ENCODE assay signal across 18 cellular contexts in the genomic region with DNA sequence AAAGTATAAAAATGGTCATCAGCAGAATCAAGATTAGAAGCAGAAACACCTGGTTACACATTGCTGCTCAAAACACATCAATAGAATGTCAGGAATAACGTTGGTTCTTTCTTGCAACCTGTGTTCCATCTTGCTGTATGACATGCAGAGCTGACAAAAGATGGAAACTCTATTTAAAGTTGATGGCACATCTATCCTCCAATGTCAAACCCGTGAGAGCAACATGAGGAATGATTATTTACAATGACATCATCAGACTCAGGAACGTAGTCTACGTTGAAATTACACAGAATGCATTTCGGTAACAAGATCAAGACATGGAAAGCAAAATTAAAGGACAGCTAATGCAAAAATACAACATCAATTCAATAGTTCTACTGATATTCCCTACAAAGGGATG. TPM values are rescaled to one million over a fixed set of nuclear protein-coding genes. Genes with fewer than 3 reads are reported as not detected.
DNase-seq lines count a peak whose midpoint lies in the region; ATAC-seq, FAIRE-seq and TF ChIP-seq lines count a peak whose summit lies in the region.
"Had no signal": no experiment of that assay in that cellular context is flagged by ENCODE, and none has a peak within 500 bp of the region (broad histone marks: within the 10 kb centered on the region; RNA-seq: fewer than 3 reads in every experiment).

No MANE protein-coding gene starts in this region.

- DNase-seq in D721Med (ENCODE audit: insufficient read length, low spot score) (no peak), gastrocnemius medialis (no peak), NCI-H1105 treated with DMSO at 0.1 percent for 48 hours (lab: John Stamatoyannopoulos, UW) (no peak), left ventricle myocardium inferior (no peak)
- DNase-seq: CD4-positive, CD25-positive, alpha-beta regulatory T cell; CD8-positive, alpha-beta memory T cell; DMS53; DMS79 treated with DMSO at 0.1 percent for 48 hours; GF-D8 had no signal

- no peaks in the 10 kb centered on the region for H3F3A ChIP-seq in neural cell (ENCODE audit: insufficient read depth, low read length, poor library complexity, severe bottlenecking)

- intact Hi-C loops in gastrocnemius medialis (cut with DNase I; ENCODE audit: low total_unique reads), result no loop called here
- intact Hi-C loops in left ventricle myocardium inferior (cut with micrococcal nuclease), result no loop called here

- no peaks in the 10 kb centered on the region for H4K20me1 ChIP-seq in neural cell (ENCODE audit: insufficient read depth)

- TF ChIP-seq RAD21 in neural cell (conservative IDR thresholded peaks at IDR 0.05), result no peak

- H3K4me2 ChIP-seq in neural cell (ENCODE audit: low read length), result no peak overlapping the region
- H3K4me2 ChIP-seq: GM23338 had no signal

- peak; percentile 35 for FAIRE-seq in D721Med (lab: Jason Lieb, UNC)
- FAIRE-seq: GM12892, H54 had no signal

- no peaks in the 10 kb centered on the region for H3K9me2 ChIP-seq in neural cell (ENCODE audit: insufficient read depth, low read length)

- H3K36me3 ChIP-seq in HEK293 (ENCODE audit: control insufficient read depth in 2 of 2, insufficient read depth in 1 of 2, low read length in 2 of 2) (no peaks in the 10 kb centered on the region), neural cell (ENCODE audit: insufficient read depth, low read length) (no peaks in the 10 kb centered on the region), gastrocnemius medialis (no peaks in the 10 kb centered on the region), left ventricle myocardium inferior (peaks cover 5% of the 10 kb centered on the region)
- H3K36me3 ChIP-seq: HAP-1 had no signal

- POLR2A ChIA-PET in HEK293 (lab: Yijun Ruan, JAX), result no interaction called here

- no peak overlapping the region for H2AFZ ChIP-seq in neural cell (ENCODE audit: low read depth, low read length)
- H2AFZ ChIP-seq: GM23338 had no signal

- no peaks in the 10 kb centered on the region for H3K79me2 ChIP-seq in neural cell (replicated peaks; ENCODE audit: insufficient read depth, low read length)

- CTCF ChIA-PET in HEK293 (lab: Yijun Ruan, JAX), result interaction anchor here (1.4 kb wide), 1 partner anchor 72 kb away, joined by 7 read pairs; no protein-coding TSS in a partner anchor

- no peak overlapping the region for H3K9ac ChIP-seq in neural cell (ENCODE audit: low read length)

- in situ Hi-C loops in gastrocnemius medialis (cut with MboI; ENCODE audit: low sequenced_read_pairs in 4 of 4), result no loop called here

- no peak for TF ChIP-seq POLR2A in gastrocnemius medialis (IDR thresholded peaks at IDR 0.05)

- TF ChIP-seq CTCF in D721Med (IDR thresholded peaks at IDR 0.05; ENCODE audit: insufficient read depth, missing control alignments) (no peak), HEK293 (tag by site-specific recombination; IDR thresholded peaks at IDR 0.05) (no peak), neural cell (IDR thresholded peaks at IDR 0.05; ENCODE audit: poor library complexity, severe bottlenecking) (no peak), gastrocnemius medialis (IDR thresholded peaks at IDR 0.05 in 4 of 5, conservative IDR thresholded peaks at IDR 0.05 in 1 of 5) (no peak), left ventricle myocardium inferior (IDR thresholded peaks at IDR 0.05; ENCODE audit: borderline replicate concordance) (no peak)

- peak; percentile 95 for TF ChIP-seq EP300 in neural cell (conservative IDR thresholded peaks at IDR 0.05; ENCODE audit: poor library complexity, severe bottlenecking)

- H3K27ac ChIP-seq in HEK293 (ENCODE audit: extremely low read depth, low read depth, low read length) (no peak overlapping the region), neural cell (ENCODE audit: low read length) (no peak overlapping the region), gastrocnemius medialis (peak overlapping the region in 3 of 4 donors; percentile 20 to 59 (median 58)), left ventricle myocardium inferior (replicated peaks) (no peak overlapping the region)
- H3K27ac ChIP-seq: C4-2B had no signal

- no peaks in the 10 kb centered on the region for H3K4me1 ChIP-seq in HEK293 (ENCODE audit: control insufficient read depth, insufficient read depth, low read length)
- peaks cover 31 to 47% of the 10 kb centered on the region in 2 donors for H3K4me1 ChIP-seq in gastrocnemius medialis
- peaks cover 58% of the 10 kb centered on the region for H3K4me1 ChIP-seq in left ventricle myocardium inferior

- no peak for ATAC-seq in gastrocnemius medialis
- ATAC-seq in GM18909 (IDR thresholded peaks at IDR 0.05; ENCODE audit: poor library complexity, unreplicated experiment), result no peak
- ATAC-seq: GM23338 had no signal

- H3K9me3 ChIP-seq in HEK293 (ENCODE audit: control insufficient read depth, insufficient read depth, low read depth, low read length), result no peaks in the 10 kb centered on the region
- no peaks in the 10 kb centered on the region for H3K9me3 ChIP-seq in neural cell (ENCODE audit: low read length)
- H3K9me3 ChIP-seq in gastrocnemius medialis, result no peaks in the 10 kb centered on the region
- H3K9me3 ChIP-seq in left ventricle myocardium inferior (replicated peaks), result no peaks in the 10 kb centered on the region
- H3K9me3 ChIP-seq: HAP-1 had no signal

- no peak overlapping the region for H3K4me3 ChIP-seq in HEK293 (ENCODE audit: low read depth, low read length)
- no peak overlapping the region for H3K4me3 ChIP-seq in neural cell (ENCODE audit: low read length)
- no peak overlapping the region for H3K4me3 ChIP-seq in gastrocnemius medialis
- no peak overlapping the region for H3K4me3 ChIP-seq in left ventricle myocardium inferior
- H3K4me3 ChIP-seq: GM23338, HAP-1 had no signal

- H3K27me3 ChIP-seq in neural cell (ENCODE audit: insufficient read depth, low read depth, low read length), result no peaks in the 10 kb centered on the region
- H3K27me3 ChIP-seq in gastrocnemius medialis, result no peaks in the 10 kb centered on the region
- no peaks in the 10 kb centered on the region for H3K27me3 ChIP-seq in left ventricle myocardium inferior (ENCODE audit: low read depth)

TF ChIP-seq in HEK293, 187 proteins besides CTCF, POLR2A, EP300 and RAD21 (continues in another document):
- TF ChIP-seq, protein P1, sequence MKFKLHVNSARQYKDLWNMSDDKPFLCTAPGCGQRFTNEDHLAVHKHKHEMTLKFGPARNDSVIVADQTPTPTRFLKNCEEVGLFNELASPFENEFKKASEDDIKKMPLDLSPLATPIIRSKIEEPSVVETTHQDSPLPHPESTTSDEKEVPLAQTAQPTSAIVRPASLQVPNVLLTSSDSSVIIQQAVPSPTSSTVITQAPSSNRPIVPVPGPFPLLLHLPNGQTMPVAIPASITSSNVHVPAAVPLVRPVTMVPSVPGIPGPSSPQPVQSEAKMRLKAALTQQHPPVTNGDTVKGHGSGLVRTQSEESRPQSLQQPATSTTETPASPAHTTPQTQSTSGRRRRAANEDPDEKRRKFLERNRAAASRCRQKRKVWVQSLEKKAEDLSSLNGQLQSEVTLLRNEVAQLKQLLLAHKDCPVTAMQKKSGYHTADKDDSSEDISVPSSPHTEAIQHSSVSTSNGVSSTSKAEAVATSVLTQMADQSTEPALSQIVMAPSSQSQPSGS (tag by site-specific recombination; IDR thresholded peaks at IDR 0.05; ENCODE audit: low read depth), result peak; percentile 44; the same call in 1 of the 2 replicates
- TF ChIP-seq ZNF155 (tag by site-specific recombination; IDR thresholded peaks at IDR 0.05), result no peak
- TF ChIP-seq ZNF707 (tag by site-specific recombination; IDR thresholded peaks at IDR 0.05), result no peak

TF ChIP-seq in neural cell, 6 proteins besides CTCF, POLR2A, EP300 and RAD21:
- TF ChIP-seq TAF1 (IDR thresholded peaks at IDR 0.05; ENCODE audit: low read depth) (no peak), MXI1 (conservative IDR thresholded peaks at IDR 0.05; ENCODE audit: poor library complexity, severe bottlenecking) (no peak), SMC3 (conservative IDR thresholded peaks at IDR 0.05; ENCODE audit: poor library complexity) (no peak), POLR2AphosphoS5 (IDR thresholded peaks at IDR 0.05) (peak; percentile 77), EZH2 (IDR thresholded peaks at IDR 0.05; ENCODE audit: borderline replicate concordance, insufficient read depth, low read length, poor library complexity, severe bottlenecking) (no peak)
- TF ChIP-seq, protein P2, sequence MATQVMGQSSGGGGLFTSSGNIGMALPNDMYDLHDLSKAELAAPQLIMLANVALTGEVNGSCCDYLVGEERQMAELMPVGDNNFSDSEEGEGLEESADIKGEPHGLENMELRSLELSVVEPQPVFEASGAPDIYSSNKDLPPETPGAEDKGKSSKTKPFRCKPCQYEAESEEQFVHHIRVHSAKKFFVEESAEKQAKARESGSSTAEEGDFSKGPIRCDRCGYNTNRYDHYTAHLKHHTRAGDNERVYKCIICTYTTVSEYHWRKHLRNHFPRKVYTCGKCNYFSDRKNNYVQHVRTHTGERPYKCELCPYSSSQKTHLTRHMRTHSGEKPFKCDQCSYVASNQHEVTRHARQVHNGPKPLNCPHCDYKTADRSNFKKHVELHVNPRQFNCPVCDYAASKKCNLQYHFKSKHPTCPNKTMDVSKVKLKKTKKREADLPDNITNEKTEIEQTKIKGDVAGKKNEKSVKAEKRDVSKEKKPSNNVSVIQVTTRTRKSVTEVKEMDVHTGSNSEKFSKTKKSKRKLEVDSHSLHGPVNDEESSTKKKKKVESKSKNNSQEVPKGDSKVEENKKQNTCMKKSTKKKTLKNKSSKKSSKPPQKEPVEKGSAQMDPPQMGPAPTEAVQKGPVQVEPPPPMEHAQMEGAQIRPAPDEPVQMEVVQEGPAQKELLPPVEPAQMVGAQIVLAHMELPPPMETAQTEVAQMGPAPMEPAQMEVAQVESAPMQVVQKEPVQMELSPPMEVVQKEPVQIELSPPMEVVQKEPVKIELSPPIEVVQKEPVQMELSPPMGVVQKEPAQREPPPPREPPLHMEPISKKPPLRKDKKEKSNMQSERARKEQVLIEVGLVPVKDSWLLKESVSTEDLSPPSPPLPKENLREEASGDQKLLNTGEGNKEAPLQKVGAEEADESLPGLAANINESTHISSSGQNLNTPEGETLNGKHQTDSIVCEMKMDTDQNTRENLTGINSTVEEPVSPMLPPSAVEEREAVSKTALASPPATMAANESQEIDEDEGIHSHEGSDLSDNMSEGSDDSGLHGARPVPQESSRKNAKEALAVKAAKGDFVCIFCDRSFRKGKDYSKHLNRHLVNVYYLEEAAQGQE (IDR thresholded peaks at IDR 0.05; ENCODE audit: borderline replicate concordance), result peak; percentile 63
TF ChIP-seq in neural cell: peak in this region for 2.

RNA-seq across cellular contexts. Expression of gene TTN, which starts 26.2 kb away (rescaled TPM):
- polyA plus RNA-seq in neural cell, result 0.10 and 0.16 TPM in 2 replicates
- polyA minus RNA-seq in neural cell, result 1.7 and 2.3 TPM in 2 replicates
- total RNA-seq in gastrocnemius medialis (1,000 to 10,000 TPM; 4,552 to 9,701 (median 7,268) TPM), left ventricle myocardium inferior (2,803 TPM)
- polyA plus RNA-seq: BJ had no signal

Comparison
In these comparisons a context has a peak if more than half of its experiments do, and no peak if none do; other contexts are left out.
1. H3K27ac ChIP-seq: peak in gastrocnemius medialis (3 of 4); none in HEK293 (single experiment), neural cell (single experiment) and left ventricle myocardium inferior (single experiment).